In genomic region chr6:144316866-144317204, GRCh38 we compare ENCODE assay signal across 24 cellular contexts. TPM values are rescaled to one million over a fixed set of nuclear protein-coding genes. Genes with fewer than 3 reads are reported as not detected.
DNase-seq lines count a peak whose midpoint lies in the region; ATAC-seq and TF ChIP-seq lines count a peak whose summit lies in the region.
"Had no signal": no experiment of that assay in that cellular context is flagged by ENCODE, and none has a peak within 500 bp of the region (broad histone marks: within the 10 kb centered on the region; RNA-seq: fewer than 3 reads in every experiment).

No MANE protein-coding gene starts in this region.

- no peaks in the 10 kb centered on the region for H3K9me3 Mint-ChIP-seq in immature natural killer cell
- H3K9me3 Mint-ChIP-seq: activated T-helper 2 cell treated with anti-CD3 and anti-CD28 coated beads, Interferon-gamma antibody, Interleukin-2, Interleukin-4, amounts not matched to agents 10 μg/mL and 5 μg/mL and 100 μg/mL, durations not matched to agents 14 hours and 24 hours and 36 hours; CD4-positive, CD25-positive, alpha-beta regulatory T cell; neural progenitor cell had no signal

- no peaks in the 10 kb centered on the region for H3K27me3 Mint-ChIP-seq in immature natural killer cell (ENCODE audit: low read depth in 3 of 3)
- H3K27me3 Mint-ChIP-seq: CD4-positive, CD25-positive, alpha-beta regulatory T cell; IgD-negative memory B cell; T-helper 17 cell had no signal

- H3K4me1 Mint-ChIP-seq in immature natural killer cell = peaks cover 57 to 75% of the 10 kb centered on the region in 2 donors

- H3K36me3 Mint-ChIP-seq in immature natural killer cell = peaks cover 0 to 5% (median 5%) of the 10 kb centered on the region in 3 donors
- H3K36me3 Mint-ChIP-seq: CD4-positive, CD25-positive, alpha-beta regulatory T cell; IgD-negative memory B cell had no signal

- H3K4me1 ChIP-seq in ACC112 (ENCODE audit: control insufficient read depth, insufficient read depth, low read length, unreplicated experiment) (peaks cover 57% of the 10 kb centered on the region), Panc1 (ENCODE audit: control insufficient read depth, insufficient read depth, low read length) (peaks cover 25% of the 10 kb centered on the region), adrenal gland (replicated peaks in 1 of 2) (peaks cover 21 to 33% of the 10 kb centered on the region in 2 donors)

- no peak overlapping the region for H3K4me3 Mint-ChIP-seq in immature natural killer cell
- H3K4me3 Mint-ChIP-seq: CD4-positive, CD25-positive, alpha-beta regulatory T cell; IgD-negative memory B cell; neural progenitor cell; T-helper 17 cell had no signal

- H3K9me3 ChIP-seq in Panc1 (ENCODE audit: control insufficient read depth, insufficient read depth, low read depth, low read length) (no peaks in the 10 kb centered on the region), adrenal gland (replicated peaks in 1 of 3) (no peaks in the 10 kb centered on the region)
- H3K9me3 ChIP-seq: gastroesophageal sphincter, SJCRH30, uterus had no signal

- no peak for TF ChIP-seq POLR2A in adrenal gland (IDR thresholded peaks at IDR 0.05)

- H3K79me2 ChIP-seq in ACC112 (ENCODE audit: control insufficient read depth, insufficient read depth, low read length, unreplicated experiment) = peaks cover 44% of the 10 kb centered on the region

- H3K27ac Mint-ChIP-seq in immature natural killer cell = peak overlapping the region; percentile 9 to 67 (median 56)
- H3K27ac Mint-ChIP-seq: activated T-helper 2 cell treated with anti-CD3 and anti-CD28 coated beads, Interferon-gamma antibody, Interleukin-2, Interleukin-4, amounts not matched to agents 10 μg/mL and 5 μg/mL and 100 μg/mL, durations not matched to agents 14 hours and 24 hours and 36 hours; IgD-negative memory B cell; neural progenitor cell; T-helper 17 cell had no signal

- no peak for TF ChIP-seq CTCF in Panc1 (IDR thresholded peaks at IDR 0.05)
- no peak for TF ChIP-seq CTCF in adrenal gland (IDR thresholded peaks at IDR 0.05)

- BruUV-seq in Panc1 (replicated peaks; lab: Mats Ljungman, UMichigan) = TSS peak; percentile 11

- no peaks in the 10 kb centered on the region for H3K27me3 ChIP-seq in ACC112 (ENCODE audit: insufficient read depth, low read length)
- no peaks in the 10 kb centered on the region for H3K27me3 ChIP-seq in Panc1 (ENCODE audit: control insufficient read depth, insufficient read depth, low read length)
- H3K27me3 ChIP-seq in adrenal gland = no peaks in the 10 kb centered on the region
- H3K27me3 ChIP-seq: dorsolateral prefrontal cortex, gastroesophageal sphincter, neural progenitor cell, SJCRH30, uterus had no signal

- DNase-seq in Panc1 (ENCODE audit: low read depth, low spot score) (no peak), immature natural killer cell (no peak), NCI-H128 (lab: John Stamatoyannopoulos, UW; ENCODE audit: unreplicated experiment) (no peak), NCI-H2196 (lab: John Stamatoyannopoulos, UW; ENCODE audit: unreplicated experiment) (no peak), adrenal gland (no peak)
- DNase-seq: activated CD4-positive, CD25-positive, alpha-beta regulatory T cell treated with anti-CD3 and anti-CD28 coated beads, Interleukin-2, amount 50 U/mL, for 72 hours; CD4-positive, CD25-positive, alpha-beta regulatory T cell; dorsolateral prefrontal cortex; midbrain; NCI-H1694 treated with DMSO at 0.1 percent for 48 hours; NCI-H82; PC-9; SJCRH30; small intestine; stimulated activated CD4-positive, alpha-beta T cell treated with anti-CD3 and anti-CD28 coated beads, Interleukin-2, amount 100 ng/mL, for 48 hours; T-helper 17 cell; uterus had no signal

- POLR2A ChIA-PET in Panc1 (lab: Charles Lee) = interaction anchor here (0.6 kb wide), 1 partner anchor 33 kb away, joined by 3 read pairs; no protein-coding TSS in a partner anchor

- H3K36me3 ChIP-seq in ACC112 (ENCODE audit: insufficient read depth, low read length) = no peaks in the 10 kb centered on the region
- H3K36me3 ChIP-seq in Panc1 (ENCODE audit: control insufficient read depth, insufficient read depth, low read length) = no peaks in the 10 kb centered on the region
- H3K36me3 ChIP-seq in adrenal gland (replicated peaks in 1 of 2) = no peaks in the 10 kb centered on the region
- H3K36me3 ChIP-seq: gastroesophageal sphincter, neural progenitor cell, SJCRH30, uterus had no signal

- peak overlapping the region; percentile 43 for H3K27ac ChIP-seq in ACC112 (ENCODE audit: low read depth, low read length)
- H3K27ac ChIP-seq in Panc1 (ENCODE audit: low read length) = no peak overlapping the region
- peak overlapping the region in 1 of 5 donors; percentile 14 for H3K27ac ChIP-seq in adrenal gland
- H3K27ac ChIP-seq: gastroesophageal sphincter, neural progenitor cell, PC-9, SJCRH30 had no signal

- ATAC-seq in GM19372 (IDR thresholded peaks at IDR 0.05; ENCODE audit: low read depth, unreplicated experiment) = peak; percentile 31
- ATAC-seq in Panc1 = no peak
- ATAC-seq in GM21360 (IDR thresholded peaks at IDR 0.05; ENCODE audit: unreplicated experiment) = no peak
- ATAC-seq: gastroesophageal sphincter, T-helper 17 cell had no signal

- CTCF ChIA-PET in Panc1 (lab: Charles Lee) = no interaction called here

- H2AFZ ChIP-seq in ACC112 (ENCODE audit: low read length, unreplicated experiment) = no peak overlapping the region
- H2AFZ ChIP-seq: neural progenitor cell, PC-9 had no signal

- intact Hi-C loops in Panc1 (cut with micrococcal nuclease; ENCODE audit: unreplicated experiment) = no loop called here
- intact Hi-C loops in adrenal gland (cut with DNase I) = no loop called here

- H3K4me3 ChIP-seq in ACC112 (ENCODE audit: low read depth, low read length) = peak overlapping the region; percentile 19; the same call in 1 of the 2 replicates
- H3K4me3 ChIP-seq in Panc1 (ENCODE audit: low read depth in 2 of 2, low read length in 2 of 2) = no peak overlapping the region
- H3K4me3 ChIP-seq in adrenal gland = no peak overlapping the region
- H3K4me3 ChIP-seq: dorsolateral prefrontal cortex, gastroesophageal sphincter, neural progenitor cell, PC-9, SJCRH30, uterus had no signal

- in situ Hi-C loops in Panc1 (cut with HindIII; ENCODE audit: low pct_unique_long_range_greater_than_20kb, low sequenced_read_pairs) = no loop called here

RNA-seq across cellular contexts. Expression of gene UTRN, which starts 31.7 kb away (rescaled TPM):
- total RNA-seq in Panc1 (2021; ENCODE audit: unreplicated experiment) (122 TPM), adrenal gland (100 to 1,000 TPM in 6 of 8 donors, 10 to 100 TPM in 2; 79.6 to 194 (median 125) TPM)
- 52.1 TPM for polyA plus RNA-seq in Panc1 (2012; ENCODE audit: insufficient read length)
- polyA plus RNA-seq in immature natural killer cell (100 to 1,000 TPM in 1 of 3 donors, 10 to 100 TPM in 2; 40.5 to 261 (median 67.6) TPM), adrenal gland (10 to 100 TPM in 2 of 3 donors, 1 to 10 TPM in 1; 7.6 to 23.0 (median 19.5) TPM)
